16 cellular contexts compared by ENCODE assay signal in genomic region chr5:41641621-41642020, GRCh38.
DNase-seq lines count a peak whose midpoint lies in the region; ATAC-seq and TF ChIP-seq lines count a peak whose summit lies in the region.
"Had no signal": no experiment of that assay in that cellular context is flagged by ENCODE, and none has a peak within 500 bp of the region (broad histone marks: within the 10 kb centered on the region; RNA-seq: fewer than 3 reads in every experiment).

No MANE protein-coding gene starts in this region.

- H3K36me3 ChIP-seq in left ventricle myocardium inferior (no peaks in the 10 kb centered on the region), H7 (replicated peaks; ENCODE audit: control insufficient read depth, insufficient read depth, low read length) (no peaks in the 10 kb centered on the region)

- no peak overlapping the region for H3K4me3 Mint-ChIP-seq in type B pancreatic cell
- H3K4me3 Mint-ChIP-seq: B cell; stimulated activated naive CD8-positive, alpha-beta T cell treated with anti-CD3 and anti-CD28 coated beads, Interleukin-15, Interleukin-2, amounts not matched to agents 100 ng/mL and 50 ng/mL, for 24 hours had no signal

- H3K27me3 Mint-ChIP-seq in type B pancreatic cell, result no peaks in the 10 kb centered on the region
- H3K27me3 Mint-ChIP-seq: stimulated activated naive CD8-positive, alpha-beta T cell treated with anti-CD3 and anti-CD28 coated beads, Interleukin-15, Interleukin-2, amounts not matched to agents 100 ng/mL and 50 ng/mL, for 24 hours had no signal

- H3K4me1 Mint-ChIP-seq in type B pancreatic cell (ENCODE audit: unreplicated experiment), result peaks cover 12% of the 10 kb centered on the region
- H3K4me1 Mint-ChIP-seq: B cell had no signal

- H3K4me1 ChIP-seq in left ventricle myocardium inferior, result no peaks in the 10 kb centered on the region

- no peaks in the 10 kb centered on the region for H3K9me3 ChIP-seq in left ventricle myocardium inferior (replicated peaks)

- TF ChIP-seq CTCF in left ventricle myocardium inferior (IDR thresholded peaks at IDR 0.05; ENCODE audit: borderline replicate concordance) (peak; percentile 44), fibroblast of the aortic adventitia (IDR thresholded peaks at IDR 0.05; ENCODE audit: insufficient read depth, low read length) (no peak), type B pancreatic cell (conservative IDR thresholded peaks at IDR 0.05) (peak; percentile 56)

- no peaks in the 10 kb centered on the region for H3K27me3 ChIP-seq in left ventricle myocardium inferior (ENCODE audit: low read depth)
- no peaks in the 10 kb centered on the region for H3K27me3 ChIP-seq in H7 (ENCODE audit: control insufficient read depth, insufficient read depth, low read length)

- H3K4me3 ChIP-seq in left ventricle myocardium inferior, result no peak overlapping the region
- H3K4me3 ChIP-seq in fibroblast of the aortic adventitia (ENCODE audit: low read depth, low read length), result no peak overlapping the region
- H3K4me3 ChIP-seq in H7 (ENCODE audit: insufficient read depth, low read depth, low read length), result no peak overlapping the region

- DNase-seq in left ventricle myocardium inferior (no peak), Right ventricle myocardium inferior (ENCODE audit: missing footprints) (no peak), OCI-M1 (lab: John Stamatoyannopoulos, UW) (peak; percentile 46), fibroblast of the aortic adventitia (ENCODE audit: low read depth) (peak; percentile 52), type B pancreatic cell (ENCODE audit: extremely low spot score, unreplicated experiment) (no peak), hypothalamus (lab: John Stamatoyannopoulos, UW) (no peak), activated T-cell treated with anti-CD3 and anti-CD28 coated beads for 4 hours (no peak), H7 (no peak)
- DNase-seq: activated CD4-positive, alpha-beta T cell treated with anti-CD3 and anti-CD28 coated beads for 1 hour; activated T-cell treated with anti-CD3 and anti-CD28 coated beads, Interleukin-2, amount 50 U/mL, for 1 hour; amygdala; NCI-H1436 treated with DMSO at 0.1 percent for 48 hours; NCI-H69; stimulated activated CD4-positive, alpha-beta T cell treated with anti-CD3 and anti-CD28 coated beads, Interleukin-4, amount 100 ng/mL, for 4 hours had no signal

- intact Hi-C loops in left ventricle myocardium inferior (cut with micrococcal nuclease), result no loop called here
- intact Hi-C loops in Right ventricle myocardium inferior (cut with DNase I), result loop anchor here (1.0 to 5.0 kb wide), 2 partner anchors 369 to 737 kb away; no protein-coding TSS in a partner anchor

- H3K27ac ChIP-seq in left ventricle myocardium inferior (replicated peaks), result no peak overlapping the region

- no peaks in the 10 kb centered on the region for H3K36me3 Mint-ChIP-seq in type B pancreatic cell

- no peaks in the 10 kb centered on the region for H3K9me3 Mint-ChIP-seq in type B pancreatic cell
- H3K9me3 Mint-ChIP-seq: stimulated activated naive CD8-positive, alpha-beta T cell treated with anti-CD3 and anti-CD28 coated beads, Interleukin-15, Interleukin-2, amounts not matched to agents 100 ng/mL and 50 ng/mL, for 24 hours had no signal

- ATAC-seq in Right ventricle myocardium inferior, result no peak

- no peak overlapping the region for H3K27ac Mint-ChIP-seq in type B pancreatic cell
- H3K27ac Mint-ChIP-seq: B cell; stimulated activated naive CD8-positive, alpha-beta T cell treated with anti-CD3 and anti-CD28 coated beads, Interleukin-15, Interleukin-2, amounts not matched to agents 100 ng/mL and 50 ng/mL, for 24 hours had no signal

Comparison
In these comparisons a context has a peak if more than half of its experiments do, and no peak if none do; other contexts are left out.
1. DNase-seq: peak in OCI-M1 (single experiment) and fibroblast of the aortic adventitia (single experiment); none in left ventricle myocardium inferior (single experiment), Right ventricle myocardium inferior (single experiment), type B pancreatic cell (single experiment), hypothalamus (0 of 51), activated T-cell treated with anti-CD3 and anti-CD28 coated beads for 4 hours (single experiment) and H7 (single experiment).